10 cellular contexts compared by ENCODE assay signal in genomic region chr1:85005641-85006040, GRCh38. TPM values are rescaled to one million over a fixed set of nuclear protein-coding genes. Genes with fewer than 3 reads are reported as not detected.
DNase-seq lines count a peak whose midpoint lies in the region; ATAC-seq lines count a peak whose summit lies in the region.
"Not testable (repeated sequence)": the region's sequence is repeated elsewhere in the genome, so short reads cannot be mapped to it uniquely, and the experiment has no call there.
"Had no signal": no experiment of that assay in that cellular context is flagged by ENCODE, and none has a peak within 500 bp of the region (broad histone marks: within the 10 kb centered on the region; RNA-seq: fewer than 3 reads in every experiment).

No MANE protein-coding gene starts in this region.

- H3K4me1 Mint-ChIP-seq in CD4-positive, alpha-beta memory T cell: peaks cover 8 to 26% (median 19%) of the 10 kb centered on the region in 4 donors
- peaks cover 16 to 24% (median 17%) of the 10 kb centered on the region in 3 donors for H3K4me1 Mint-ChIP-seq in T-cell
- peaks cover 16% of the 10 kb centered on the region for H3K4me1 Mint-ChIP-seq in activated CD4-positive, alpha-beta T cell treated with anti-CD3 and anti-CD28 coated beads, Interleukin-2, amount 10 ng/mL, durations not matched to agents 24 days and 14 days
- peaks cover 25% of the 10 kb centered on the region for H3K4me1 Mint-ChIP-seq in activated CD8-positive, alpha-beta T cell treated with anti-CD3 and anti-CD28 coated beads, Interleukin-2, amount 10 ng/mL, durations not matched to agents 7 days and 5 days (ENCODE audit: low read depth)
- peaks cover 41% of the 10 kb centered on the region for H3K4me1 Mint-ChIP-seq in activated naive CD4-positive, alpha-beta T cell treated with anti-CD3 and anti-CD28 coated beads, Interleukin-2, amount 10 ng/mL, durations not matched to agents 7 days and 5 days
- not testable (repeated sequence) for H3K4me1 Mint-ChIP-seq in activated naive CD8-positive, alpha-beta T cell treated with anti-CD3 and anti-CD28 coated beads for 36 hours
- peaks cover 32% of the 10 kb centered on the region for H3K4me1 Mint-ChIP-seq in central memory CD8-positive, alpha-beta T cell
- peaks cover 5 to 24% (median 14%) of the 10 kb centered on the region in 4 donors for H3K4me1 Mint-ChIP-seq in naive thymus-derived CD8-positive, alpha-beta T cell

- H3K27me3 Mint-ChIP-seq in CD4-positive, alpha-beta memory T cell: peaks cover 13 to 17% of the 10 kb centered on the region in 2 donors
- H3K27me3 Mint-ChIP-seq in T-cell: peaks cover 17 to 21% of the 10 kb centered on the region in 2 donors
- H3K27me3 Mint-ChIP-seq in activated CD4-positive, alpha-beta T cell treated with anti-CD3 and anti-CD28 coated beads, Interleukin-2, amount 10 ng/mL, durations not matched to agents 24 days and 14 days: peaks cover 32% of the 10 kb centered on the region
- peaks cover 22% of the 10 kb centered on the region for H3K27me3 Mint-ChIP-seq in activated CD8-positive, alpha-beta T cell treated with anti-CD3 and anti-CD28 coated beads, Interleukin-2, amount 10 ng/mL, durations not matched to agents 7 days and 5 days (ENCODE audit: low read depth)
- H3K27me3 Mint-ChIP-seq in activated naive CD4-positive, alpha-beta T cell treated with anti-CD3 and anti-CD28 coated beads, Interleukin-2, amount 10 ng/mL, durations not matched to agents 7 days and 5 days: peaks cover 39% of the 10 kb centered on the region
- peaks cover 20% of the 10 kb centered on the region for H3K27me3 Mint-ChIP-seq in activated naive CD8-positive, alpha-beta T cell treated with anti-CD3 and anti-CD28 coated beads for 36 hours
- not testable (repeated sequence) for H3K27me3 Mint-ChIP-seq in central memory CD8-positive, alpha-beta T cell
- H3K27me3 Mint-ChIP-seq in naive thymus-derived CD8-positive, alpha-beta T cell: peaks cover 1 to 27% (median 11%) of the 10 kb centered on the region in 5 donors

- intact Hi-C loops in CD4-positive, alpha-beta memory T cell (cut with micrococcal nuclease); activated CD4-positive, alpha-beta T cell treated with anti-CD3 and anti-CD28 coated beads, Interleukin-2, amount 10 ng/mL, durations not matched to agents 24 days and 14 days (cut with micrococcal nuclease): not testable (repeated sequence)

- H3K4me3 ChIP-seq in CD4-positive, alpha-beta memory T cell (ENCODE audit: low read length in 2 of 2): not testable (repeated sequence)

- H3K27ac ChIP-seq in CD4-positive, alpha-beta memory T cell (ENCODE audit: low read depth, low read length): not testable (repeated sequence)

- H3K27me3 ChIP-seq in CD4-positive, alpha-beta memory T cell (ENCODE audit: insufficient read depth, low read length): not testable (repeated sequence)

- CTCF ChIA-PET in CD4-positive, alpha-beta memory T cell (lab: Charles Lee; ENCODE audit: partially characterized antibody): not testable (repeated sequence)
- CTCF ChIA-PET in T-cell (lab: Charles Lee): interaction anchor here (0.6 to 1.3 kb wide), 3 partner anchors 22 to 238 kb away, joined by 3 to 4 read pairs (median 4); no protein-coding TSS in a partner anchor
- CTCF ChIA-PET in activated CD8-positive, alpha-beta T cell treated with anti-CD3 and anti-CD28 coated beads, Interleukin-2, amount 10 ng/mL, durations not matched to agents 7 days and 5 days (lab: Charles Lee): interaction anchor here (0.9 kb wide), 1 partner anchor 13 kb away, joined by 3 read pairs; no protein-coding TSS in a partner anchor
- CTCF ChIA-PET in activated naive CD4-positive, alpha-beta T cell treated with anti-CD3 and anti-CD28 coated beads, Interleukin-2, amount 10 ng/mL, durations not matched to agents 7 days and 5 days (lab: Charles Lee): interaction anchor here (1.2 kb wide), 1 partner anchor 61 kb away, joined by 4 read pairs; no protein-coding TSS in a partner anchor

- not testable (repeated sequence) for H3K9me3 ChIP-seq in CD4-positive, alpha-beta memory T cell (ENCODE audit: control insufficient read depth in 1 of 2, low read length in 2 of 2)

- H3K36me3 Mint-ChIP-seq in CD4-positive, alpha-beta memory T cell: peaks cover 19 to 20% of the 10 kb centered on the region in 2 donors
- H3K36me3 Mint-ChIP-seq in T-cell: peaks cover 21% of the 10 kb centered on the region
- H3K36me3 Mint-ChIP-seq in activated CD4-positive, alpha-beta T cell treated with anti-CD3 and anti-CD28 coated beads, Interleukin-2, amount 10 ng/mL, durations not matched to agents 24 days and 14 days (ENCODE audit: low read depth): peaks cover 40% of the 10 kb centered on the region
- peaks cover 43% of the 10 kb centered on the region for H3K36me3 Mint-ChIP-seq in activated CD8-positive, alpha-beta T cell treated with anti-CD3 and anti-CD28 coated beads, Interleukin-2, amount 10 ng/mL, durations not matched to agents 7 days and 5 days (ENCODE audit: low read depth)
- H3K36me3 Mint-ChIP-seq in activated naive CD4-positive, alpha-beta T cell treated with anti-CD3 and anti-CD28 coated beads, Interleukin-2, amount 10 ng/mL, durations not matched to agents 7 days and 5 days: peaks cover 53% of the 10 kb centered on the region
- H3K36me3 Mint-ChIP-seq in activated naive CD8-positive, alpha-beta T cell treated with anti-CD3 and anti-CD28 coated beads for 36 hours: peaks cover 24% of the 10 kb centered on the region
- H3K36me3 Mint-ChIP-seq in central memory CD8-positive, alpha-beta T cell (ENCODE audit: insufficient read depth): not testable (repeated sequence)
- peaks cover 0 to 37% (median 30%) of the 10 kb centered on the region in 3 donors for H3K36me3 Mint-ChIP-seq in naive thymus-derived CD8-positive, alpha-beta T cell

- H3K4me1 ChIP-seq in CD4-positive, alpha-beta memory T cell (ENCODE audit: insufficient read depth, low read length): not testable (repeated sequence)

- peak overlapping the region; percentile 3 to 88 (median 43) for H3K27ac Mint-ChIP-seq in CD4-positive, alpha-beta memory T cell
- H3K27ac Mint-ChIP-seq in T-cell: peak overlapping the region; percentile 79 to 84
- peak overlapping the region; percentile 15 for H3K27ac Mint-ChIP-seq in activated CD4-positive, alpha-beta T cell treated with anti-CD3 and anti-CD28 coated beads, Interleukin-2, amount 10 ng/mL, durations not matched to agents 24 days and 14 days
- peak overlapping the region; percentile 58 for H3K27ac Mint-ChIP-seq in activated CD8-positive, alpha-beta T cell treated with anti-CD3 and anti-CD28 coated beads, Interleukin-2, amount 10 ng/mL, durations not matched to agents 7 days and 5 days
- peak overlapping the region; percentile 85 for H3K27ac Mint-ChIP-seq in activated naive CD4-positive, alpha-beta T cell treated with anti-CD3 and anti-CD28 coated beads, Interleukin-2, amount 10 ng/mL, durations not matched to agents 7 days and 5 days
- peak overlapping the region; percentile 10 for H3K27ac Mint-ChIP-seq in activated naive CD8-positive, alpha-beta T cell treated with anti-CD3 and anti-CD28 coated beads for 36 hours
- H3K27ac Mint-ChIP-seq in central memory CD8-positive, alpha-beta T cell (ENCODE audit: low read depth): peak overlapping the region; percentile 85
- peak overlapping the region; percentile 7 to 89 (median 65) for H3K27ac Mint-ChIP-seq in naive thymus-derived CD8-positive, alpha-beta T cell

- peak overlapping the region in 6 of 8 donors; percentile 35 to 82 (median 68) for H3K4me3 Mint-ChIP-seq in CD4-positive, alpha-beta memory T cell
- peak overlapping the region in 1 of 3 donors; percentile 46 for H3K4me3 Mint-ChIP-seq in T-cell
- H3K4me3 Mint-ChIP-seq in activated CD4-positive, alpha-beta T cell treated with anti-CD3 and anti-CD28 coated beads, Interleukin-2, amount 10 ng/mL, durations not matched to agents 24 days and 14 days; activated naive CD8-positive, alpha-beta T cell treated with anti-CD3 and anti-CD28 coated beads for 36 hours: not testable (repeated sequence)
- H3K4me3 Mint-ChIP-seq in activated CD8-positive, alpha-beta T cell treated with anti-CD3 and anti-CD28 coated beads, Interleukin-2, amount 10 ng/mL, durations not matched to agents 7 days and 5 days: peak overlapping the region; percentile 22
- H3K4me3 Mint-ChIP-seq in activated naive CD4-positive, alpha-beta T cell treated with anti-CD3 and anti-CD28 coated beads, Interleukin-2, amount 10 ng/mL, durations not matched to agents 7 days and 5 days: peak overlapping the region; percentile 0
- H3K4me3 Mint-ChIP-seq in central memory CD8-positive, alpha-beta T cell: peak overlapping the region; percentile 25
- H3K4me3 Mint-ChIP-seq in naive thymus-derived CD8-positive, alpha-beta T cell: peak overlapping the region in 9 of 10 donors; percentile 1 to 55 (median 46)

- peak in 3 of 5 donors; percentile 21 to 42 (median 34) for DNase-seq in CD4-positive, alpha-beta memory T cell
- DNase-seq in T-cell; activated CD4-positive, alpha-beta T cell treated with anti-CD3 and anti-CD28 coated beads, Interleukin-2, amount 10 ng/mL, durations not matched to agents 24 days and 14 days; activated CD8-positive, alpha-beta T cell treated with anti-CD3 and anti-CD28 coated beads, Interleukin-2, amount 10 ng/mL, durations not matched to agents 7 days and 5 days; activated naive CD4-positive, alpha-beta T cell treated with anti-CD3 and anti-CD28 coated beads, Interleukin-2, amount 10 ng/mL, durations not matched to agents 7 days and 5 days; activated naive CD8-positive, alpha-beta T cell treated with anti-CD3 and anti-CD28 coated beads for 36 hours; central memory CD8-positive, alpha-beta T cell (ENCODE audit: low spot score in 2 of 2): not testable (repeated sequence)
- DNase-seq in naive thymus-derived CD8-positive, alpha-beta T cell: peak in 2 of 10 donors; percentile 48 to 52

- H3K9me3 Mint-ChIP-seq in CD4-positive, alpha-beta memory T cell: peaks cover 2 to 45% (median 35%) of the 10 kb centered on the region in 8 donors
- peaks cover 21 to 27% (median 24%) of the 10 kb centered on the region in 3 donors for H3K9me3 Mint-ChIP-seq in T-cell
- H3K9me3 Mint-ChIP-seq in activated CD4-positive, alpha-beta T cell treated with anti-CD3 and anti-CD28 coated beads, Interleukin-2, amount 10 ng/mL, durations not matched to agents 24 days and 14 days: peaks cover 53% of the 10 kb centered on the region
- H3K9me3 Mint-ChIP-seq in activated CD8-positive, alpha-beta T cell treated with anti-CD3 and anti-CD28 coated beads, Interleukin-2, amount 10 ng/mL, durations not matched to agents 7 days and 5 days (ENCODE audit: insufficient read depth): peaks cover 34% of the 10 kb centered on the region
- H3K9me3 Mint-ChIP-seq in activated naive CD4-positive, alpha-beta T cell treated with anti-CD3 and anti-CD28 coated beads, Interleukin-2, amount 10 ng/mL, durations not matched to agents 7 days and 5 days: peaks cover 59% of the 10 kb centered on the region
- H3K9me3 Mint-ChIP-seq in activated naive CD8-positive, alpha-beta T cell treated with anti-CD3 and anti-CD28 coated beads for 36 hours: peaks cover 41% of the 10 kb centered on the region
- peaks cover 17% of the 10 kb centered on the region for H3K9me3 Mint-ChIP-seq in central memory CD8-positive, alpha-beta T cell
- peaks cover 13 to 60% (median 29%) of the 10 kb centered on the region in 9 donors for H3K9me3 Mint-ChIP-seq in naive thymus-derived CD8-positive, alpha-beta T cell

- POLR2A ChIA-PET in CD4-positive, alpha-beta memory T cell (lab: Charles Lee; ENCODE audit: partially characterized antibody): interaction anchor here (0.9 to 1.6 kb wide), 4 partner anchors 10 to 13 kb away, joined by 3 to 5 read pairs (median 3); no protein-coding TSS in a partner anchor
- POLR2A ChIA-PET in T-cell (lab: Charles Lee); activated CD8-positive, alpha-beta T cell treated with anti-CD3 and anti-CD28 coated beads, Interleukin-2, amount 10 ng/mL, durations not matched to agents 7 days and 5 days (lab: Charles Lee): not testable (repeated sequence)
- POLR2A ChIA-PET in naive thymus-derived CD8-positive, alpha-beta T cell (lab: Charles Lee): interaction anchor here (0.7 kb wide), 1 partner anchor 61 kb away, joined by 3 read pairs; no protein-coding TSS in a partner anchor

- H3K36me3 ChIP-seq in CD4-positive, alpha-beta memory T cell (ENCODE audit: insufficient read depth, low read length): not testable (repeated sequence)

- ATAC-seq in T-cell (replicated peaks in 1 of 4): peak in 1 of 4 experiments; percentile 43
- ATAC-seq in activated CD8-positive, alpha-beta T cell treated with anti-CD3 and anti-CD28 coated beads, Interleukin-2, amount 10 ng/mL, durations not matched to agents 7 days and 5 days; central memory CD8-positive, alpha-beta T cell (replicated peaks; ENCODE audit: extremely low read depth, poor library complexity, severe bottlenecking): not testable (repeated sequence)
- ATAC-seq in naive thymus-derived CD8-positive, alpha-beta T cell: peak in 1 of 2 donors; percentile 35

RNA-seq across cellular contexts. Expression of gene MCOLN2, which starts 8.7 kb away (rescaled TPM):
- total RNA-seq in CD4-positive, alpha-beta memory T cell: 10 to 100 TPM; 16.8 to 20.3 TPM
- 10 to 100 TPM in 1 of 2 donors, 1 to 10 TPM in 1; 6.4 to 11.7 TPM for polyA plus RNA-seq in CD4-positive, alpha-beta memory T cell
- total RNA-seq in T-cell: 10 to 100 TPM in 4 of 5 donors, 1 to 10 TPM in 1; 7.6 to 19.3 (median 15.8) TPM
- total RNA-seq in activated CD4-positive, alpha-beta T cell treated with anti-CD3 and anti-CD28 coated beads, Interleukin-2, amount 10 ng/mL, durations not matched to agents 24 days and 14 days: 92.3 and 95.6 TPM in 2 replicates
- 10 to 100 TPM; 11.4 to 12.9 TPM for total RNA-seq in activated CD8-positive, alpha-beta T cell treated with anti-CD3 and anti-CD28 coated beads, Interleukin-2, amount 10 ng/mL, durations not matched to agents 7 days and 5 days
- 10 to 100 TPM; 20.0 to 20.4 TPM for total RNA-seq in activated naive CD8-positive, alpha-beta T cell treated with anti-CD3 and anti-CD28 coated beads for 36 hours
- 1 to 10 TPM; 3.6 to 3.7 TPM for total RNA-seq in naive thymus-derived CD8-positive, alpha-beta T cell
- polyA plus RNA-seq in naive thymus-derived CD8-positive, alpha-beta T cell: 1 to 10 TPM; 1.1 to 2.7 (median 1.5) TPM

RNA-seq across cellular contexts. Expression of gene MCOLN3, which starts 42.7 kb away (rescaled TPM):
- 1 to 10 TPM in 1 of 2 experiments, under 1 TPM in 1; 0.80 to 1.3 TPM for total RNA-seq in CD4-positive, alpha-beta memory T cell
- polyA plus RNA-seq in CD4-positive, alpha-beta memory T cell: 1 to 10 TPM; 3.2 to 4.3 TPM
- total RNA-seq in T-cell: 1 to 10 TPM; 2.1 to 7.2 (median 2.8) TPM
- total RNA-seq in activated CD4-positive, alpha-beta T cell treated with anti-CD3 and anti-CD28 coated beads, Interleukin-2, amount 10 ng/mL, durations not matched to agents 24 days and 14 days: 0.51 and 0.66 TPM in 2 replicates
- total RNA-seq in activated CD8-positive, alpha-beta T cell treated with anti-CD3 and anti-CD28 coated beads, Interleukin-2, amount 10 ng/mL, durations not matched to agents 7 days and 5 days: 1 to 10 TPM; 1.6 TPM
- under 1 TPM; 0.21 to 0.24 TPM for total RNA-seq in activated naive CD8-positive, alpha-beta T cell treated with anti-CD3 and anti-CD28 coated beads for 36 hours
- not detected for total RNA-seq in naive thymus-derived CD8-positive, alpha-beta T cell
- polyA plus RNA-seq in naive thymus-derived CD8-positive, alpha-beta T cell: under 1 TPM in 2 of 3 donors, not detected in 1; 0.08 to 0.51 TPM
- total RNA-seq: G401 had no signal
- polyA plus RNA-seq: CD14-positive monocyte had no signal

Comparison
In these comparisons a context has a peak if more than half of its experiments do, and no peak if none do; other contexts are left out.
1. H3K27ac Mint-ChIP-seq: peak in every context shown above with its lines; median percentile 85 in activated naive CD4-positive, alpha-beta T cell treated with anti-CD3 and anti-CD28 coated beads, Interleukin-2, amount 10 ng/mL, durations not matched to agents 7 days and 5 days; 85 in central memory CD8-positive, alpha-beta T cell; 82 in T-cell; 65 in naive thymus-derived CD8-positive, alpha-beta T cell; 58 in activated CD8-positive, alpha-beta T cell treated with anti-CD3 and anti-CD28 coated beads, Interleukin-2, amount 10 ng/mL, durations not matched to agents 7 days and 5 days; 43 in CD4-positive, alpha-beta memory T cell; 15 in activated CD4-positive, alpha-beta T cell treated with anti-CD3 and anti-CD28 coated beads, Interleukin-2, amount 10 ng/mL, durations not matched to agents 24 days and 14 days; 10 in activated naive CD8-positive, alpha-beta T cell treated with anti-CD3 and anti-CD28 coated beads for 36 hours.